1 cellular context compared by ENCODE assay signal in genomic region chr21:21084179-21084578, GRCh38.
TF ChIP-seq lines count a peak whose summit lies in the region.

No MANE protein-coding gene starts in this region.

TF ChIP-seq in H1, 55 proteins besides CTCF, POLR2A, EP300 and RAD21:
- TF ChIP-seq SRF (IDR thresholded peaks at IDR 0.05; ENCODE audit: low read depth, low read length) (no peak), SIX5 (IDR thresholded peaks at IDR 0.05; ENCODE audit: low read depth, low read length) (no peak), MAX (IDR thresholded peaks at IDR 0.05) (no peak)
